17 cellular contexts compared by ENCODE assay signal in the genomic region with DNA sequence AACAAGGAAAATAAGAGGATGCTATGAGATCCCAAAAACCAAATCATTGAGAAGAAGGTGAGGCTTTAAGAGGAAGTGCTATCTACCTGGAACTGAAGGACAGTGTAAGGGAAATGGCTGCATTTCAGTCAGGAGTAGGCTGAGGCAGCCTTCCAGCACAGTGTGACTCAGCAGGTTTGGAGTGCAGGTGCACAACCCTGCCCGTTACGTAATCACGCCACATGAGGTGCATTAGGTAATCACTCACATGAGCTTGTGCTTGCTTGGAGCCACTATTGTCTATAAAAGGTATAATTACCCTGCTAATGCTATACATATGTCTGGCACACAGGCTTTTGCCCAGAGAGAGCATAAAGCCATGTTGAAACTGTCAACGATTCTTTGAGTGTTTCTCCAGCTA.
A peak's percentile ranks its signal among the peaks of the same experiment; 100 is the strongest.
DNase-seq lines count a peak whose midpoint lies in the region; ATAC-seq and FAIRE-seq lines count a peak whose summit lies in the region.
"Had no signal": no experiment of that assay in that cellular context is flagged by ENCODE, and none has a peak within 500 bp of the region (broad histone marks: within the 10 kb centered on the region; RNA-seq: fewer than 3 reads in every experiment).

No MANE protein-coding gene starts in this region.

- DNase-seq in ELR (ENCODE audit: low read depth), result peak; percentile 8
- DNase-seq in M059J (ENCODE audit: low read depth), result peak; percentile 3
- peak; percentile 11 for DNase-seq in astrocyte of the hippocampus (ENCODE audit: low read depth, low spot score)
- DNase-seq in kidney tubule cell (ENCODE audit: low spot score), result peak; percentile 37
- no peak for DNase-seq in activated CD4-positive, alpha-beta T cell treated with anti-CD3 and anti-CD28 coated beads, Interleukin-2, amount 10 ng/mL, durations not matched to agents 7 days and 5 days
- DNase-seq in frontal cortex (ENCODE audit: low spot score in 2 of 2), result no peak
- DNase-seq in left colon, result no peak
- DNase-seq: activated CD8-positive, alpha-beta T cell treated with anti-CD3 and anti-CD28 coated beads, Interleukin-2, amount 10 ng/mL, durations not matched to agents 7 days and 5 days; amygdala; colonic mucosa; Kasumi-1; NCI-H2029 treated with DMSO at 0.1 percent for 48 hours; posterior cingulate gyrus; SK-N-SH had no signal

- no peaks in the 10 kb centered on the region for H3K4me1 Mint-ChIP-seq in activated CD4-positive, alpha-beta T cell treated with anti-CD3 and anti-CD28 coated beads, Interleukin-2, amount 10 ng/mL, durations not matched to agents 7 days and 5 days
- H3K4me1 Mint-ChIP-seq: activated T-helper 17 cell treated with anti-CD3 and anti-CD28 coated beads, Interleukin-2, amount 50 U/mL, for 72 hours had no signal

- no peaks in the 10 kb centered on the region for H3K27me3 Mint-ChIP-seq in activated CD4-positive, alpha-beta T cell treated with anti-CD3 and anti-CD28 coated beads, Interleukin-2, amount 10 ng/mL, durations not matched to agents 7 days and 5 days
- H3K27me3 Mint-ChIP-seq: activated T-helper 17 cell treated with anti-CD3 and anti-CD28 coated beads, Interleukin-2, amount 50 U/mL, for 72 hours; stimulated activated naive CD8-positive, alpha-beta T cell treated with anti-CD3 and anti-CD28 coated beads, Interleukin-15, Interleukin-2, amounts not matched to agents 100 ng/mL and 50 ng/mL, for 24 hours had no signal

- H3K4me3 Mint-ChIP-seq in activated CD4-positive, alpha-beta T cell treated with anti-CD3 and anti-CD28 coated beads, Interleukin-2, amount 10 ng/mL, durations not matched to agents 7 days and 5 days, result no peak overlapping the region
- H3K4me3 Mint-ChIP-seq: activated CD8-positive, alpha-beta T cell treated with anti-CD3 and anti-CD28 coated beads, Interleukin-2, amount 10 ng/mL, durations not matched to agents 7 days and 5 days; activated T-helper 17 cell treated with anti-CD3 and anti-CD28 coated beads, Interleukin-2, amount 50 U/mL, for 72 hours; stimulated activated naive CD8-positive, alpha-beta T cell treated with anti-CD3 and anti-CD28 coated beads, Interleukin-15, Interleukin-2, amounts not matched to agents 100 ng/mL and 50 ng/mL, for 24 hours had no signal

- H3K9me3 Mint-ChIP-seq in activated CD4-positive, alpha-beta T cell treated with anti-CD3 and anti-CD28 coated beads, Interleukin-2, amount 10 ng/mL, durations not matched to agents 7 days and 5 days, result peaks cover 26% of the 10 kb centered on the region

- ATAC-seq in HG02623 (IDR thresholded peaks at IDR 0.05; ENCODE audit: unreplicated experiment), result no peak
- ATAC-seq in left colon, result no peak
- ATAC-seq: activated CD8-positive, alpha-beta T cell treated with anti-CD3 and anti-CD28 coated beads, Interleukin-2, amount 10 ng/mL, durations not matched to agents 7 days and 5 days; activated T-helper 17 cell treated with anti-CD3 and anti-CD28 coated beads, Interleukin-2, amount 50 U/mL, for 72 hours had no signal

- intact Hi-C loops in left colon (cut with DNase I, micrococcal nuclease), result no loop called here

- no peak overlapping the region for H3K27ac Mint-ChIP-seq in activated CD4-positive, alpha-beta T cell treated with anti-CD3 and anti-CD28 coated beads, Interleukin-2, amount 10 ng/mL, durations not matched to agents 7 days and 5 days
- H3K27ac Mint-ChIP-seq: activated CD8-positive, alpha-beta T cell treated with anti-CD3 and anti-CD28 coated beads, Interleukin-2, amount 10 ng/mL, durations not matched to agents 7 days and 5 days; activated T-helper 17 cell treated with anti-CD3 and anti-CD28 coated beads, Interleukin-2, amount 50 U/mL, for 72 hours; stimulated activated naive CD8-positive, alpha-beta T cell treated with anti-CD3 and anti-CD28 coated beads, Interleukin-15, Interleukin-2, amounts not matched to agents 100 ng/mL and 50 ng/mL, for 24 hours had no signal

- no peak for FAIRE-seq in frontal cortex (lab: Jason Lieb, UNC)

- CTCF ChIA-PET in activated CD4-positive, alpha-beta T cell treated with anti-CD3 and anti-CD28 coated beads, Interleukin-2, amount 10 ng/mL, durations not matched to agents 7 days and 5 days (lab: Charles Lee), result no interaction called here

- no peaks in the 10 kb centered on the region for H3K36me3 Mint-ChIP-seq in activated CD4-positive, alpha-beta T cell treated with anti-CD3 and anti-CD28 coated beads, Interleukin-2, amount 10 ng/mL, durations not matched to agents 7 days and 5 days (ENCODE audit: low read depth)

- POLR2A ChIA-PET in activated CD4-positive, alpha-beta T cell treated with anti-CD3 and anti-CD28 coated beads, Interleukin-2, amount 10 ng/mL, durations not matched to agents 7 days and 5 days (lab: Charles Lee), result no interaction called here

Comparison
In these comparisons a context has a peak if more than half of its experiments do, and no peak if none do; other contexts are left out.
1. DNase-seq: peak in ELR (single experiment), M059J (single experiment), astrocyte of the hippocampus (single experiment) and kidney tubule cell (single experiment); none in activated CD4-positive, alpha-beta T cell treated with anti-CD3 and anti-CD28 coated beads, Interleukin-2, amount 10 ng/mL, durations not matched to agents 7 days and 5 days (single experiment), frontal cortex (0 of 2) and left colon (0 of 2).